In the genomic region with DNA sequence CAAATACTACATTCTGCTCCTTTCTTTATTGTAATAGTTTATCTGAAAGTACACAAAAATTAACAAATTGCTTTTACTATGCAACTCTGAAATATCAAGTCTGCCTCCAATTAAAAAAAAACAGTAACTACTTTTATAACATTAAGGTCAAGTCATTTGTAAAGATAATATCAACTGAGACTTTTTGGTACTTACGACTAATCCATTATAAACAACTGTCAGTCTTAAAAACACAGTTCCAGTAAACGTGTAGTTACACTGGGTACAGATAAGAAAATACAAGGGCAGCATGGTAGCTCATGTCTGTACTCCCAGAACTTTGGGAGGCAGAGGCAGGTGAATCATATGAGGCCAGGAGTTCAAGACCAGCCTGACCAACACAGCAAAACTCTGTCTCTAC, we compare ENCODE assay signal across 1 cellular context.
TF ChIP-seq lines count a peak whose summit lies in the region.

No MANE protein-coding gene starts in this region.

TF ChIP-seq in IMR-90, 13 proteins besides CTCF, POLR2A, EP300 and RAD21:
- no peak for TF ChIP-seq MAZ (IDR thresholded peaks at IDR 0.05; ENCODE audit: borderline replicate concordance, low read depth, low read length)
- TF ChIP-seq CEBPB (IDR thresholded peaks at IDR 0.05; ENCODE audit: low read depth, low read length), result no peak
- TF ChIP-seq NFE2L2 (IDR thresholded peaks at IDR 0.05; ENCODE audit: low read depth, low read length), result no peak
- TF ChIP-seq, protein P1, sequence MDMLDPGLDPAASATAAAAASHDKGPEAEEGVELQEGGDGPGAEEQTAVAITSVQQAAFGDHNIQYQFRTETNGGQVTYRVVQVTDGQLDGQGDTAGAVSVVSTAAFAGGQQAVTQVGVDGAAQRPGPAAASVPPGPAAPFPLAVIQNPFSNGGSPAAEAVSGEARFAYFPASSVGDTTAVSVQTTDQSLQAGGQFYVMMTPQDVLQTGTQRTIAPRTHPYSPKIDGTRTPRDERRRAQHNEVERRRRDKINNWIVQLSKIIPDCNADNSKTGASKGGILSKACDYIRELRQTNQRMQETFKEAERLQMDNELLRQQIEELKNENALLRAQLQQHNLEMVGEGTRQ (IDR thresholded peaks at IDR 0.05; ENCODE audit: low read depth, low read length), result no peak
